Comparison of ENCODE assay signal across 28 cellular contexts in the genomic region with DNA sequence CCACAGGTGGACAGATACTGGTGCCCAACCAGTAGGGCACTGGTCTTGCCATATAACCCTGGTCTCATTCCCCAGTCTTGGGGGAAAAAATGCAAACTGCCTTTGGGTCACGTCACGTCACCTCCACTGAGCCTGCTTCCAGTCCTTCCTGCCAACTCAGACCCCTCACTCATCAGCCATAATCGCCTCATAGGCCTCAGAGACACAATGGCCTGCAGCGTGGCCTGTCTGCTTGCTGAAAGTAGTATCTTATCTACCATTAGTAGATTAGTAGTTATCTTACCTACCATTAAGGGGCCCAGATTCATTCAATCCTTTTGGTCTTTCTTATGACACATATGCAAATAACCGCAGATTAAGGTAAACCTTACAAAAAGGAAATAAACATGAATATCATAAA.
"Had no signal": no experiment of that assay in that cellular context is flagged by ENCODE, and none has a peak within 500 bp of the region (broad histone marks: within the 10 kb centered on the region; RNA-seq: fewer than 3 reads in every experiment).

No MANE protein-coding gene starts in this region.

- H3K27ac ChIP-seq: stomach, suprapubic skin, testis, thoracic aorta, thyroid gland, tibial artery, tibial nerve, transverse colon, upper lobe of left lung, upper lobe of right lung, uterus, vagina had no signal

- ATAC-seq: stimulated activated memory B cell treated with anti-CD40 and anti-IgM and Interleukin-4, amounts not matched to agents 10 μg/mL and 1 μg/mL and 100 μg/mL, for 72 hours; stimulated activated naive B cell treated with anti-CD40 and anti-IgM and Interleukin-4, amounts not matched to agents 10 μg/mL and 1 μg/mL and 100 μg/mL, for 72 hours; stimulated activated naive CD8-positive, alpha-beta T cell treated with anti-CD3 and anti-CD28 coated beads, Interleukin-15, amount 100 ng/mL, for 72 hours; stimulated activated naive CD8-positive, alpha-beta T cell treated with anti-CD3 and anti-CD28 coated beads, Interleukin-15, Interleukin-2, amounts not matched to agents 100 U/mL and 50 U/mL, for 24 hours; upper lobe of right lung had no signal

- H3K27ac Mint-ChIP-seq: stimulated activated effector memory CD8-positive, alpha-beta T cell treated with anti-CD3 and anti-CD28 coated beads, Interleukin-12 subunit alpha, Interleukin-12 subunit beta, amount 100 ng/mL, for 72 hours; stimulated activated memory B cell treated with anti-CD40 and anti-IgM and Interleukin-4, amounts not matched to agents 10 μg/mL and 1 μg/mL and 100 μg/mL, for 72 hours; stimulated activated naive B cell treated with anti-CD40 and anti-IgM and Interleukin-4, amounts not matched to agents 10 μg/mL and 1 μg/mL and 100 μg/mL, for 72 hours; stimulated activated naive CD8-positive, alpha-beta T cell treated with anti-CD3 and anti-CD28 coated beads, Interleukin-15, amount 100 ng/mL, for 72 hours; stimulated activated naive CD8-positive, alpha-beta T cell treated with anti-CD3 and anti-CD28 coated beads, Interleukin-15, Interleukin-2, amounts not matched to agents 100 ng/mL and 50 ng/mL, for 24 hours; type B pancreatic cell had no signal

- H3K36me3 Mint-ChIP-seq: stimulated activated effector memory CD8-positive, alpha-beta T cell treated with anti-CD3 and anti-CD28 coated beads, Interleukin-12 subunit alpha, Interleukin-12 subunit beta, amount 100 ng/mL, for 72 hours; stimulated activated memory B cell treated with anti-CD40 and anti-IgM and Interleukin-4, amounts not matched to agents 10 μg/mL and 1 μg/mL and 100 μg/mL, for 72 hours; stimulated activated naive B cell treated with anti-CD40 and anti-IgM and Interleukin-4, amounts not matched to agents 10 μg/mL and 1 μg/mL and 100 μg/mL, for 72 hours; type B pancreatic cell had no signal

- H3K9me3 Mint-ChIP-seq: stimulated activated effector memory CD8-positive, alpha-beta T cell treated with anti-CD3 and anti-CD28 coated beads, Interleukin-12 subunit alpha, Interleukin-12 subunit beta, amount 100 ng/mL, for 72 hours; stimulated activated memory B cell treated with anti-CD40 and anti-IgM and Interleukin-4, amounts not matched to agents 10 μg/mL and 1 μg/mL and 100 μg/mL, for 72 hours; stimulated activated naive B cell treated with anti-CD40 and anti-IgM and Interleukin-4, amounts not matched to agents 10 μg/mL and 1 μg/mL and 100 μg/mL, for 72 hours; stimulated activated naive CD8-positive, alpha-beta T cell treated with anti-CD3 and anti-CD28 coated beads, Interleukin-15, amount 100 ng/mL, for 72 hours; stimulated activated naive CD8-positive, alpha-beta T cell treated with anti-CD3 and anti-CD28 coated beads, Interleukin-15, Interleukin-2, amounts not matched to agents 100 ng/mL and 50 ng/mL, for 24 hours had no signal

- H3K27me3 ChIP-seq: stomach, testis, thyroid gland, tibial artery, tibial nerve, transverse colon, upper lobe of left lung, upper lobe of right lung, uterus, vagina had no signal

- H3K4me3 ChIP-seq: stomach, suprapubic skin, testis, thoracic aorta, thyroid gland, tibial artery, tibial nerve, transverse colon, upper lobe of left lung, upper lobe of right lung, uterus, vagina had no signal

- H3K36me3 ChIP-seq: stomach, suprapubic skin, thoracic aorta, thyroid gland, tibial artery, tibial nerve, transverse colon, upper lobe of left lung, upper lobe of right lung, uterus, vagina had no signal

- H3K27me3 Mint-ChIP-seq: stimulated activated memory B cell treated with anti-CD40 and anti-IgM and Interleukin-4, amounts not matched to agents 10 μg/mL and 1 μg/mL and 100 μg/mL, for 72 hours; stimulated activated naive B cell treated with anti-CD40 and anti-IgM and Interleukin-4, amounts not matched to agents 10 μg/mL and 1 μg/mL and 100 μg/mL, for 72 hours; stimulated activated naive CD8-positive, alpha-beta T cell treated with anti-CD3 and anti-CD28 coated beads, Interleukin-15, Interleukin-2, amounts not matched to agents 100 ng/mL and 50 ng/mL, for 24 hours had no signal

- H3K4me1 Mint-ChIP-seq: stimulated activated effector memory CD8-positive, alpha-beta T cell treated with anti-CD3 and anti-CD28 coated beads, Interleukin-12 subunit alpha, Interleukin-12 subunit beta, amount 100 ng/mL, for 72 hours; stimulated activated memory B cell treated with anti-CD40 and anti-IgM and Interleukin-4, amounts not matched to agents 10 μg/mL and 1 μg/mL and 100 μg/mL, for 72 hours; stimulated activated naive B cell treated with anti-CD40 and anti-IgM and Interleukin-4, amounts not matched to agents 10 μg/mL and 1 μg/mL and 100 μg/mL, for 72 hours; stimulated activated naive CD8-positive, alpha-beta T cell treated with anti-CD3 and anti-CD28 coated beads, Interleukin-15, amount 100 ng/mL, for 72 hours had no signal

- H3K4me1 ChIP-seq: suprapubic skin, testis, thyroid gland, tibial artery, tibial nerve, transverse colon, upper lobe of left lung, upper lobe of right lung, uterus, vagina had no signal

- H3K9me3 ChIP-seq: stomach, suprapubic skin, testis, thoracic aorta, thyroid gland, tibial artery, transverse colon, upper lobe of left lung, upper lobe of right lung, uterus, vagina had no signal

- DNase-seq: stimulated activated CD4-positive, alpha-beta T cell treated with anti-CD3 and anti-CD28 coated beads, Interleukin-2, amount 100 ng/mL, for 48 hours; stimulated activated CD4-positive, alpha-beta T cell treated with anti-CD3 and anti-CD28 coated beads, Interleukin-4, amount 100 ng/mL, for 1 hour; stimulated activated CD4-positive, alpha-beta T cell treated with anti-CD3 and anti-CD28 coated beads, Interleukin-4, amount 100 ng/mL, for 24 hours; stimulated activated CD4-positive, alpha-beta T cell treated with anti-CD3 and anti-CD28 coated beads, Interleukin-4, amount 100 ng/mL, for 4 hours; stimulated activated CD8-positive, alpha-beta memory T cell treated with anti-CD3 and anti-CD28 coated beads, Interleukin-4, amount 100 ng/mL, for 48 hours; stimulated activated naive B cell treated with anti-CD40 and anti-IgM and Interleukin-4, amounts not matched to agents 10 μg/mL and 1 μg/mL and 100 μg/mL, for 72 hours; stimulated activated naive CD4-positive, alpha-beta T cell; stimulated activated naive CD4-positive, alpha-beta T cell treated with Interleukin-2 at 50 U/mL for 16 hours; stimulated activated naive CD8-positive, alpha-beta T cell treated with anti-CD3 and anti-CD28 coated beads, Interleukin-15, amount 100 ng/mL, for 72 hours; stimulated activated naive CD8-positive, alpha-beta T cell treated with anti-CD3 and anti-CD28 coated beads, Interleukin-15, Interleukin-2, amounts not matched to agents 100 U/mL and 50 U/mL, for 24 hours; stomach; substantia nigra; testis; thyroid gland; tibial artery; transverse colon; trophoblast cell; upper lobe of right lung; uterus had no signal

- H3K4me3 Mint-ChIP-seq: stimulated activated effector memory CD8-positive, alpha-beta T cell treated with anti-CD3 and anti-CD28 coated beads, Interleukin-12 subunit alpha, Interleukin-12 subunit beta, amount 100 ng/mL, for 72 hours; stimulated activated memory B cell treated with anti-CD40 and anti-IgM and Interleukin-4, amounts not matched to agents 10 μg/mL and 1 μg/mL and 100 μg/mL, for 72 hours; stimulated activated naive B cell treated with anti-CD40 and anti-IgM and Interleukin-4, amounts not matched to agents 10 μg/mL and 1 μg/mL and 100 μg/mL, for 72 hours; stimulated activated naive CD8-positive, alpha-beta T cell treated with anti-CD3 and anti-CD28 coated beads, Interleukin-15, amount 100 ng/mL, for 72 hours; stimulated activated naive CD8-positive, alpha-beta T cell treated with anti-CD3 and anti-CD28 coated beads, Interleukin-15, Interleukin-2, amounts not matched to agents 100 ng/mL and 50 ng/mL, for 24 hours; type B pancreatic cell had no signal
